Comparison of ENCODE assay signal across 8 cellular contexts in genomic region chr4:151325320-151326246, GRCh38. TPM values are rescaled to one million over a fixed set of nuclear protein-coding genes. Genes with fewer than 3 reads are reported as not detected.
DNase-seq lines count a peak whose midpoint lies in the region; ATAC-seq and TF ChIP-seq lines count a peak whose summit lies in the region.

SH3D19 (minus strand) TSS chr4:151325605; CDS start chr4:151325352, 253 bp downstream.

- H3K27ac Mint-ChIP-seq in Caco-2 (ENCODE audit: unreplicated experiment) = peak within 1 kb of the TSS; percentile 89
- no peak within 1 kb of the TSS for H3K27ac Mint-ChIP-seq in naive thymus-derived CD4-positive, alpha-beta T cell

- no peaks in the 10 kb centered on the region for H3K27me3 Mint-ChIP-seq in Caco-2 (ENCODE audit: insufficient read depth, unreplicated experiment)
- peaks cover 53 to 67% (median 61%) of the 10 kb centered on the region in 5 donors for H3K27me3 Mint-ChIP-seq in naive thymus-derived CD4-positive, alpha-beta T cell

- intact Hi-C loops in Caco-2 (cut with micrococcal nuclease; ENCODE audit: unreplicated experiment) = loop anchor here (1.0 to 2.0 kb wide), 2 partner anchors 16 to 49 kb away; partner anchors contain the start of gene PRSS48
- intact Hi-C loops in naive thymus-derived CD4-positive, alpha-beta T cell (cut with micrococcal nuclease) = no loop called here

- no peaks in the 10 kb centered on the region for H3K36me3 Mint-ChIP-seq in Caco-2 (ENCODE audit: insufficient read depth, unreplicated experiment)
- H3K36me3 Mint-ChIP-seq in naive thymus-derived CD4-positive, alpha-beta T cell = peaks cover 0 to 10% (median 0%) of the 10 kb centered on the region in 5 donors

- DNase-seq in Caco-2 (peak; percentile 88 to 90), HuH-7.5 (ENCODE audit: low spot score) (peak; percentile 65), foreskin fibroblast (peak; percentile 58 to 86)
- peak; percentile 18 to 22 for DNase-seq in activated T-cell treated with anti-CD3 and anti-CD28 coated beads, Interleukin-2, amount 50 U/mL, for 48 hours
- DNase-seq in naive thymus-derived CD4-positive, alpha-beta T cell = peak in 1 of 9 donors; percentile 20
- no peak for DNase-seq in stimulated activated CD4-positive, alpha-beta T cell treated with anti-CD3 and anti-CD28 coated beads, Interleukin-2, amount 100 ng/mL, for 48 hours

- H3K27ac ChIP-seq in naive thymus-derived CD4-positive, alpha-beta T cell (ENCODE audit: low read depth, low read length) = no peak within 1 kb of the TSS

- BruUV-seq in Caco-2 (replicated peaks; lab: Mats Ljungman, UMichigan) = no TSS peak

- H3K36me3 ChIP-seq in Caco-2 (ENCODE audit: control insufficient read depth, insufficient read depth, low read length) = no peaks in the 10 kb centered on the region
- no peaks in the 10 kb centered on the region for H3K36me3 ChIP-seq in naive thymus-derived CD4-positive, alpha-beta T cell (ENCODE audit: control insufficient read depth in 2 of 3, insufficient read depth in 3 of 3, low read length in 3 of 3)

- peaks cover 3% of the 10 kb centered on the region for H3K9me3 Mint-ChIP-seq in Caco-2 (ENCODE audit: unreplicated experiment)
- H3K9me3 Mint-ChIP-seq in naive thymus-derived CD4-positive, alpha-beta T cell = peaks cover 0 to 8% (median 2%) of the 10 kb centered on the region in 11 donors

- ATAC-seq in naive thymus-derived CD4-positive, alpha-beta T cell = no peak
- ATAC-seq in HG02885 (IDR thresholded peaks at IDR 0.05; ENCODE audit: poor library complexity, unreplicated experiment) (no peak), GM21367 (IDR thresholded peaks at IDR 0.05; ENCODE audit: unreplicated experiment) (no peak)

- TF ChIP-seq CTCF in Caco-2 (IDR thresholded peaks at IDR 0.05; ENCODE audit: insufficient read depth in 1 of 2, low read depth in 1 of 2, low read length in 1 of 2, severe bottlenecking in 1 of 2, unreplicated experiment in 1 of 2) = no peak
- no peak for TF ChIP-seq CTCF in foreskin fibroblast (IDR thresholded peaks at IDR 0.05; ENCODE audit: low read depth, low read length)

- CTCF ChIA-PET in Caco-2 (lab: Charles Lee) = interaction anchor here (0.6 to 1.5 kb wide), 5 partner anchors 18 to 208 kb away, joined by 3 to 8 read pairs (median 3); partner anchors contain the start of genes FHIP1A and PRSS48
- CTCF ChIA-PET in naive thymus-derived CD4-positive, alpha-beta T cell (lab: Charles Lee) = no interaction called here

- no peaks in the 10 kb centered on the region for H3K9me3 ChIP-seq in Caco-2
- H3K9me3 ChIP-seq in naive thymus-derived CD4-positive, alpha-beta T cell (ENCODE audit: control insufficient read depth in 2 of 3, low read length in 3 of 3) = no peaks in the 10 kb centered on the region

- H3K4me3 ChIP-seq in Caco-2 (ENCODE audit: low read depth, low read length) (peak within 1 kb of the TSS; percentile 59), foreskin fibroblast (ENCODE audit: low read depth in 1 of 2, low read length in 2 of 2) (peak within 1 kb of the TSS; percentile 66 to 72)
- no peak within 1 kb of the TSS for H3K4me3 ChIP-seq in naive thymus-derived CD4-positive, alpha-beta T cell (ENCODE audit: low read length)

- POLR2A ChIA-PET in Caco-2 (lab: Charles Lee) = interaction anchor here (0.6 to 1.9 kb wide), 14 partner anchors 9 to 309 kb away, joined by 3 to 20 read pairs (median 5); no protein-coding TSS in a partner anchor
- POLR2A ChIA-PET in naive thymus-derived CD4-positive, alpha-beta T cell (lab: Charles Lee) = no interaction called here

- H3K4me1 Mint-ChIP-seq in Caco-2 (ENCODE audit: low read depth, unreplicated experiment) = peaks cover 34% of the 10 kb centered on the region
- H3K4me1 Mint-ChIP-seq in naive thymus-derived CD4-positive, alpha-beta T cell = peaks cover 2 to 18% (median 16%) of the 10 kb centered on the region in 7 donors

- no peaks in the 10 kb centered on the region for H3K27me3 ChIP-seq in Caco-2 (replicated peaks; ENCODE audit: control insufficient read depth, insufficient read depth, low read length)
- no peaks in the 10 kb centered on the region for H3K27me3 ChIP-seq in naive thymus-derived CD4-positive, alpha-beta T cell (ENCODE audit: control insufficient read depth in 2 of 2, insufficient read depth in 2 of 2, low read length in 2 of 2)

- H3K4me3 Mint-ChIP-seq in Caco-2 (ENCODE audit: unreplicated experiment) = peak within 1 kb of the TSS; percentile 86
- peak within 1 kb of the TSS; percentile 58 to 86 (median 72) for H3K4me3 Mint-ChIP-seq in naive thymus-derived CD4-positive, alpha-beta T cell

- H3K4me1 ChIP-seq in Caco-2 = peaks cover 31% of the 10 kb centered on the region
- H3K4me1 ChIP-seq in naive thymus-derived CD4-positive, alpha-beta T cell (ENCODE audit: control insufficient read depth in 2 of 2, insufficient read depth in 2 of 2, low read length in 2 of 2) = no peaks in the 10 kb centered on the region

RNA-seq across cellular contexts. Expression of gene SH3D19, which starts in this region (rescaled TPM):
- 57.2 and 57.8 TPM in 2 replicates for total RNA-seq in Caco-2 (2022)
- 1 to 10 TPM in 2 of 5 experiments, under 1 TPM in 2, not detected in 1; 0.66 to 1.1 (median 0.92) TPM for total RNA-seq in naive thymus-derived CD4-positive, alpha-beta T cell
- polyA plus RNA-seq in naive thymus-derived CD4-positive, alpha-beta T cell = 1 to 10 TPM in 1 of 2 donors, not detected in 1; 1.8 TPM

Comparison
In these comparisons a context has a peak if more than half of its experiments do, and no peak if none do; other contexts are left out.
1. RNA of gene SH3D19 (total RNA-seq): 57.2 to 57.8 TPM in Caco-2; 0.66 to 1.1 TPM in naive thymus-derived CD4-positive, alpha-beta T cell; every median in the first group is over 10 times any median in the second.
2. DNase-seq: peak in Caco-2 (2 of 2), HuH-7.5 (single experiment), activated T-cell treated with anti-CD3 and anti-CD28 coated beads, Interleukin-2, amount 50 U/mL, for 48 hours (2 of 2) and foreskin fibroblast (2 of 2); none in stimulated activated CD4-positive, alpha-beta T cell treated with anti-CD3 and anti-CD28 coated beads, Interleukin-2, amount 100 ng/mL, for 48 hours (0 of 2).